Comparison of ENCODE assay signal across 8 cellular contexts in the genomic region with DNA sequence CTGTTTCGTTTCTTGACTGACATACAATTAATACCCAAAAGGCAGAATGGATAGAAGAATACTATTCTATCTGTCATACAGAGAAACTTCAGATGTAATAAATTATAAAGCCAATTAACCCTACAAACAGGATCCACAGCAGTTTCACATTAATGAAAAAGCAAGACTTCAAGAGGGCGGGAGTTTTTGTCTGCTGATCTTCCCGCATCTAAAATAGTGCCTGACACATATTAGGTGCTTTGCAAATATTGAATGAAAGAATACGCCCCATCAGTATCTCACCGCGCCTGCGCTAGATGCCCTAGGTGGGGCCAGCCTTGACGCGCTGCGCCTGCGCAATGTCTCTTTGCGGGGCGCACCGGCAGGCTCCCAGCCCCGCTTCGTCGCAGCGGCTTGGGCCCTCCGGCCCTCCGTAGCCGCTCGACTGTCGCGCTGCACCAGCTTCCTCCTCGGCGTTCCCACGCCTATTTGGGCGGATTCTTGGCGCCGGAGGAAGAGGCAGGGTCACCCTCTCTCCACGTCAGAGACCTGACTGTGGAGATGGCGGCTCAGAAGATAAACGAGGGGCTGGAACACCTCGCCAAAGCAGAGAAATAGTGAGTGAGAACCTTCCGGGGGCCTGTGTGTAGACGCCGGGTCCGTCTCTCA. TPM values are rescaled to one million over a fixed set of nuclear protein-coding genes. Genes with fewer than 3 reads are reported as not detected.
A peak's percentile ranks its signal among the peaks of the same experiment; 100 is the strongest.
DNase-seq lines count a peak whose midpoint lies in the region; ATAC-seq, FAIRE-seq and TF ChIP-seq lines count a peak whose summit lies in the region.

A gene (plus strand): TSS at position 465 of the 648 bp plus-strand sequence. CDS start 76 bp downstream, at position 541.

- intact Hi-C loops in psoas muscle (cut with DNase I) = loop anchor here in 1 of 2 donors (10.0 kb wide), 1 partner anchor 721 kb away; no protein-coding TSS in a partner anchor

- 1% methylated on average over 35 to 38 of the region's 38 CpGs for WGBS in psoas muscle, 3 donors

- TF ChIP-seq POLR2A in GM15510 (IDR thresholded peaks at IDR 0.05; ENCODE audit: borderline replicate concordance, extremely low read depth, insufficient read length) = peak; percentile 63

- DNase-seq in NCI-H1694 (lab: John Stamatoyannopoulos, UW) (peak; percentile 81), T-helper 2 cell (peak; percentile 80 to 97 (median 86)), right atrium auricular region (ENCODE audit: low spot score) (peak; percentile 92), psoas muscle (peak; percentile 93 to 96), urothelium cell line (ENCODE audit: low spot score) (peak; percentile 100)

- FAIRE-seq in urothelium cell line (lab: Jason Lieb, UNC) = peak; percentile 93

- H3K4me1 ChIP-seq in right atrium auricular region = peaks cover 0 to 49% of the 10 kb centered on the region in 2 donors
- H3K4me1 ChIP-seq in psoas muscle = peaks cover 33% of the 10 kb centered on the region

- H3K27ac ChIP-seq in angular gyrus (ENCODE audit: low read depth, low read length) = peak within 1 kb of the TSS; percentile 68
- peak within 1 kb of the TSS; percentile 97 to 99 for H3K27ac ChIP-seq in right atrium auricular region
- H3K27ac ChIP-seq in psoas muscle = peak within 1 kb of the TSS; percentile 94

- ATAC-seq in HG02884 (IDR thresholded peaks at IDR 0.05; ENCODE audit: unreplicated experiment) (peak; percentile 56), psoas muscle (peak; percentile 97 to 98 (median 98))

- H3K36me3 ChIP-seq in right atrium auricular region (no peaks in the 10 kb centered on the region), psoas muscle (ENCODE audit: insufficient read depth in 1 of 2, low read depth in 1 of 2) (no peaks in the 10 kb centered on the region)

- H3K9me3 ChIP-seq in right atrium auricular region = no peaks in the 10 kb centered on the region
- H3K9me3 ChIP-seq in psoas muscle = no peaks in the 10 kb centered on the region

- peak within 1 kb of the TSS; percentile 89 to 100 for H3K4me3 ChIP-seq in right atrium auricular region
- peak within 1 kb of the TSS; percentile 91 for H3K4me3 ChIP-seq in psoas muscle

- TF ChIP-seq CTCF in right atrium auricular region (IDR thresholded peaks at IDR 0.05) = no peak
- TF ChIP-seq CTCF in psoas muscle (IDR thresholded peaks at IDR 0.05) = no peak

- H3K27me3 ChIP-seq in right atrium auricular region = no peaks in the 10 kb centered on the region
- no peaks in the 10 kb centered on the region for H3K27me3 ChIP-seq in psoas muscle (ENCODE audit: insufficient read depth in 3 of 3, low read length in 2 of 3)

RNA-seq across cellular contexts. Expression of the gene that starts here (rescaled TPM):
- total RNA-seq in right atrium auricular region (10 to 100 TPM; 39.0 to 43.5 TPM), psoas muscle (10 to 100 TPM; 13.9 to 23.8 (median 18.4) TPM)
- polyA plus RNA-seq in psoas muscle = 10 to 100 TPM; 10.7 to 38.7 (median 23.8) TPM

Comparison
In these comparisons a context has a peak if more than half of its experiments do, and no peak if none do; other contexts are left out.
1. Peak in every context shown above with its lines: DNase-seq, ATAC-seq, H3K4me3 ChIP-seq and H3K27ac ChIP-seq.